ENCODE assay signal across 30 cellular contexts in the genomic region with DNA sequence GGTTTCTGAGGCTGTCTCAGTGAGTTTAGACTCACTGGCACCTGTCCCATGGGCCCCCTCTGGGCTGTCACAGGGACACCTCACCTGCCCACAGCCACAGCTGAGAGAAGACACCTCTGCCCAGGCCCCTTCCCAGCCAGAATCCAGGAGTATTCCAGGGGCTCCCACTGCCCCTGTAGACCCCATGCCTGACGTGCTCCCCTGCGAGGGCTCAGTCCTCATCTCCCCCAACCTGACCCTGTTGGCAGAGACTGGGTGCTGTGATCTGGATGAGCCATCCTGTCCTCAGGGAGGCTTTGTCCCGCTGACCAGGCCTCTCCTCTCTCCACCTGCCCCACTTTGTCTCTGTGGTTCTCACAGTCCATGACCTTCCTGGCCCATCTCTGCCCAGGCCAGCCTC.
"Had no signal": no experiment of that assay in that cellular context is flagged by ENCODE, and none has a peak within 500 bp of the region (broad histone marks: within the 10 kb centered on the region; RNA-seq: fewer than 3 reads in every experiment).

No MANE protein-coding gene starts in this region.

- H3K4me1 Mint-ChIP-seq: activated B cell treated with CpG ODN at 0.5 μM for 24 hours; activated naive CD4-positive, alpha-beta T cell treated with anti-CD3 and anti-CD28 coated beads, Interleukin-2, amount 10 ng/mL, durations not matched to agents 7 days and 5 days; central memory CD8-positive, alpha-beta T cell; endodermal cell; T-helper 17 cell had no signal

- H3K4me3 Mint-ChIP-seq: activated B cell treated with CpG ODN at 0.5 μM for 24 hours; activated CD8-positive, alpha-beta T cell treated with anti-CD3 and anti-CD28 coated beads for 36 hours; activated naive CD4-positive, alpha-beta T cell treated with anti-CD3 and anti-CD28 coated beads, Interleukin-2, amount 10 ng/mL, durations not matched to agents 7 days and 5 days; activated naive CD8-positive, alpha-beta T cell; activated T-helper 1 cell treated with anti-CD3 and anti-CD28 coated beads, Interleukin-12 subunit alpha, Interleukin-12 subunit beta, Interleukin-2, Interleukin-4 antibody, amounts not matched to agents 30 ng/mL and 10 ng/mL and 1 ng/mL, durations not matched to agents 14 hours and 24 hours and 36 hours; central memory CD8-positive, alpha-beta T cell; dendritic cell treated with granulocyte-macrophage colony-stimulating factor and Interleukin-4, amounts not matched to agents 40 ng/mL and 50 ng/mL, for 4 days; endodermal cell; T-helper 17 cell; T-helper 2 cell treated with Interferon-gamma antibody and Interleukin-4, amounts not matched to agents 5 μg/mL and 100 μg/mL, for 36 hours had no signal

- DNase-seq: activated B cell treated with CpG ODN at 0.5 μM for 24 hours; activated CD4-positive, alpha-beta T cell treated with anti-CD3 and anti-CD28 coated beads for 48 hours; activated CD4-positive, alpha-beta T cell treated with anti-CD3 and anti-CD28 coated beads, Interleukin-2, amount 50 U/mL, for 1 hour; activated CD4-positive, alpha-beta T cell treated with anti-CD3 and anti-CD28 coated beads, Interleukin-2, amount 50 U/mL, for 48 hours; activated CD8-positive, alpha-beta memory T cell treated with anti-CD3 and anti-CD28 coated beads for 24 hours; activated CD8-positive, alpha-beta T cell treated with anti-CD3 and anti-CD28 coated beads for 36 hours; activated effector memory CD4-positive, alpha-beta T cell treated with anti-CD3 and anti-CD28 coated beads, Interleukin-2, amount 50 U/mL, for 16 hours; activated naive CD4-positive, alpha-beta T cell treated with anti-CD3 and anti-CD28 coated beads, Interleukin-2, amount 10 ng/mL, durations not matched to agents 7 days and 5 days; activated T-cell treated with anti-CD3 and anti-CD28 coated beads, Interleukin-2, amount 50 U/mL, for 1 hour; activated T-cell treated with anti-CD3 and anti-CD28 coated beads, Interleukin-2, amount 50 U/mL, for 48 hours; amniotic stem cell; anterior cingulate cortex; brain microvascular endothelial cell; dorsolateral prefrontal cortex; effector memory CD4-positive, alpha-beta T cell; endodermal cell; foreskin fibroblast; T-helper 1 cell; T-helper 17 cell; T1000; WERI-Rb-1 had no signal

- H3K27ac ChIP-seq: brain microvascular endothelial cell, coronary artery, dorsolateral prefrontal cortex, WERI-Rb-1 had no signal

- H3K27me3 Mint-ChIP-seq: activated B cell treated with CpG ODN at 0.5 μM for 24 hours; activated CD8-positive, alpha-beta T cell treated with anti-CD3 and anti-CD28 coated beads for 36 hours; activated naive CD4-positive, alpha-beta T cell treated with anti-CD3 and anti-CD28 coated beads, Interleukin-2, amount 10 ng/mL, durations not matched to agents 7 days and 5 days had no signal

- H3K27ac Mint-ChIP-seq: activated B cell treated with CpG ODN at 0.5 μM for 24 hours; activated CD8-positive, alpha-beta T cell treated with anti-CD3 and anti-CD28 coated beads for 36 hours; activated naive CD4-positive, alpha-beta T cell treated with anti-CD3 and anti-CD28 coated beads, Interleukin-2, amount 10 ng/mL, durations not matched to agents 7 days and 5 days; activated naive CD8-positive, alpha-beta T cell; activated T-helper 1 cell treated with anti-CD3 and anti-CD28 coated beads, Interleukin-12 subunit alpha, Interleukin-12 subunit beta, Interleukin-2, Interleukin-4 antibody, amounts not matched to agents 30 ng/mL and 10 ng/mL and 1 ng/mL, durations not matched to agents 14 hours and 24 hours and 36 hours; activated T-helper 2 cell treated with anti-CD3 and anti-CD28 coated beads, Interferon-gamma antibody, Interleukin-2, Interleukin-4, amounts not matched to agents 10 μg/mL and 5 μg/mL and 100 μg/mL, durations not matched to agents 14 hours and 24 hours and 36 hours; dendritic cell treated with granulocyte-macrophage colony-stimulating factor and Interleukin-4, amounts not matched to agents 40 ng/mL and 50 ng/mL, for 4 days; endodermal cell; T-helper 17 cell; T-helper 2 cell treated with Interferon-gamma antibody and Interleukin-4, amounts not matched to agents 5 μg/mL and 100 μg/mL, for 36 hours had no signal

- H3K27me3 ChIP-seq: brain microvascular endothelial cell, dorsolateral prefrontal cortex had no signal

- H3K36me3 Mint-ChIP-seq: activated naive CD4-positive, alpha-beta T cell treated with anti-CD3 and anti-CD28 coated beads, Interleukin-2, amount 10 ng/mL, durations not matched to agents 7 days and 5 days; activated naive CD8-positive, alpha-beta T cell had no signal

- H3K36me3 ChIP-seq: brain microvascular endothelial cell, WERI-Rb-1 had no signal

- ATAC-seq: activated CD4-positive, CD25-positive, alpha-beta regulatory T cell treated with anti-CD3 and anti-CD28 coated beads, Interleukin-2, amount 50 U/mL, for 24 hours; activated CD8-positive, alpha-beta T cell treated with anti-CD3 and anti-CD28 coated beads for 36 hours; esophagus mucosa; T-helper 17 cell had no signal

- H3K9me3 Mint-ChIP-seq: activated B cell treated with CpG ODN at 0.5 μM for 24 hours; activated CD8-positive, alpha-beta T cell treated with anti-CD3 and anti-CD28 coated beads for 36 hours; activated naive CD4-positive, alpha-beta T cell treated with anti-CD3 and anti-CD28 coated beads, Interleukin-2, amount 10 ng/mL, durations not matched to agents 7 days and 5 days; activated T-helper 1 cell treated with anti-CD3 and anti-CD28 coated beads, Interleukin-12 subunit alpha, Interleukin-12 subunit beta, Interleukin-2, Interleukin-4 antibody, amounts not matched to agents 30 ng/mL and 10 ng/mL and 1 ng/mL, durations not matched to agents 14 hours and 24 hours and 36 hours; activated T-helper 2 cell treated with anti-CD3 and anti-CD28 coated beads, Interferon-gamma antibody, Interleukin-2, Interleukin-4, amounts not matched to agents 10 μg/mL and 5 μg/mL and 100 μg/mL, durations not matched to agents 14 hours and 24 hours and 36 hours; central memory CD8-positive, alpha-beta T cell; dendritic cell treated with granulocyte-macrophage colony-stimulating factor and Interleukin-4, amounts not matched to agents 40 ng/mL and 50 ng/mL, for 4 days; T-helper 2 cell treated with Interferon-gamma antibody and Interleukin-4, amounts not matched to agents 5 μg/mL and 100 μg/mL, for 36 hours had no signal

- H3K4me3 ChIP-seq: coronary artery, dorsolateral prefrontal cortex had no signal
